Comparison of ENCODE assay signal across 8 cellular contexts in the genomic region with DNA sequence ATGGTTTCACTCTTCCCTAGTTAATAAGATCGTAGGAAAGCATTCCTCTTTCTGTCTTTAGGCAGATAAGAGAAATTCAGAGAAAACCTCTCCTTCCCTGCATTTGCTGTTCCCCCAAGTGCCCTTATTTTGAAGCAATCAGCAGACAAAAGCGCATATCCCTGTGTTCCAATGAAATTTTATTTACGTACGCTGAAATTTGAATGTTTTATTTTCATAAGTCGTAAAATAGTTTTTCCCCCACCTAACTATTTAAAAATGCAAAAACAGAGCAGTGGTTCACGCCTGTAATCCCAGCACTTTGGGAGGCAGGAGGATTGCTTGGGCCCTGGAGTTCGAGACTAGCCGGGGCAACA. TPM values are rescaled to one million over a fixed set of nuclear protein-coding genes. Genes with fewer than 3 reads are reported as not detected.
DNase-seq lines count a peak whose midpoint lies in the region; ATAC-seq, FAIRE-seq and TF ChIP-seq lines count a peak whose summit lies in the region.

No MANE protein-coding gene starts in this region.

- H2AFZ ChIP-seq in PC-9 = peak overlapping the region; percentile 53; the same call in 1 of the 2 replicates

- POLR2A ChIA-PET in Caco-2 (lab: Charles Lee) = interaction anchor here (0.6 to 1.5 kb wide), 6 partner anchors 15 to 749 kb away, joined by 3 to 14 read pairs (median 5); a partner anchor contains a TSS
- POLR2A ChIA-PET in PC-9 (lab: Charles Lee; ENCODE audit: unreplicated experiment) = interaction anchor here (0.5 to 1.2 kb wide), 3 partner anchors 16 to 105 kb away, joined by 3 to 7 read pairs (median 6); no protein-coding TSS in a partner anchor

- no peaks in the 10 kb centered on the region for H3K36me3 ChIP-seq in Caco-2 (ENCODE audit: control insufficient read depth, insufficient read depth, low read length)
- H3K36me3 ChIP-seq in PC-9 (ENCODE audit: low read depth) = no peaks in the 10 kb centered on the region
- peaks cover 0 to 4% (median 0%) of the 10 kb centered on the region in 3 donors for H3K36me3 ChIP-seq in pancreas

- peak overlapping the region; percentile 87 for H3K4me3 Mint-ChIP-seq in Caco-2 (ENCODE audit: unreplicated experiment)

- peaks cover 36% of the 10 kb centered on the region; the same call in 1 of the 2 replicates for H3F3A ChIP-seq in PC-9 (ENCODE audit: insufficient read depth, low read depth)

- peaks cover 21% of the 10 kb centered on the region for H3K79me2 ChIP-seq in PC-9 (ENCODE audit: low read depth)

- H3K4me3 ChIP-seq in Caco-2 (ENCODE audit: low read depth, low read length) (peak overlapping the region; percentile 29), PC-9 (peak overlapping the region; percentile 48; the same call in 1 of the 2 replicates), epithelial cell of esophagus (ENCODE audit: low read length) (peak overlapping the region; percentile 95), pancreas (peak overlapping the region in 3 of 4 donors; percentile 60 to 86 (median 61))

- no peaks in the 10 kb centered on the region for H4K20me1 ChIP-seq in PC-9 (ENCODE audit: insufficient read depth)

- H3K9me3 Mint-ChIP-seq in Caco-2 (ENCODE audit: unreplicated experiment) = no peaks in the 10 kb centered on the region

- H3K4me1 ChIP-seq in Caco-2 (peaks cover 10% of the 10 kb centered on the region; the same call in 1 of the 2 replicates), PC-9 (replicated peaks; ENCODE audit: insufficient read depth) (peaks cover 23% of the 10 kb centered on the region), pancreas (peaks cover 5 to 14% (median 7%) of the 10 kb centered on the region in 3 donors)

- H3K27ac ChIP-seq in PC-9 (no peak overlapping the region), pancreas (peak overlapping the region in 3 of 4 donors; percentile 50 to 85 (median 76))

- DNase-seq in Caco-2 = no peak
- no peak for DNase-seq in PC-9
- no peak for DNase-seq in epithelial cell of esophagus (ENCODE audit: low read depth)
- no peak for DNase-seq in pancreas
- DNase-seq in NAMALWA (ENCODE audit: low spot score) = no peak
- DNase-seq in NCI-H526 treated with DMSO at 0.1 percent for 48 hours (lab: John Stamatoyannopoulos, UW) = no peak
- no peak for DNase-seq in ureter (ENCODE audit: low spot score)
- no peak for DNase-seq in activated CD4-positive, CD25-positive, alpha-beta regulatory T cell (lab: John Stamatoyannopoulos, UW)

- CTCF ChIA-PET in Caco-2 (lab: Charles Lee) = interaction anchor here (0.6 to 1.4 kb wide), 2 partner anchors 16 to 57 kb away, joined by 3 to 5 read pairs; no protein-coding TSS in a partner anchor
- CTCF ChIA-PET in PC-9 (lab: Charles Lee) = no interaction called here

- H3K27me3 Mint-ChIP-seq in Caco-2 (ENCODE audit: insufficient read depth, unreplicated experiment) = no peaks in the 10 kb centered on the region

- no peaks in the 10 kb centered on the region for H3K4me1 Mint-ChIP-seq in Caco-2 (ENCODE audit: low read depth, unreplicated experiment)

- H3K27ac Mint-ChIP-seq in Caco-2 (ENCODE audit: unreplicated experiment) = peak overlapping the region; percentile 87

- peaks cover 20% of the 10 kb centered on the region for H3K36me3 Mint-ChIP-seq in Caco-2 (ENCODE audit: insufficient read depth, unreplicated experiment)

- no peak for FAIRE-seq in pancreas (lab: Jason Lieb, UNC)

- no peaks in the 10 kb centered on the region for H3K27me3 ChIP-seq in Caco-2 (replicated peaks; ENCODE audit: control insufficient read depth, insufficient read depth, low read length)
- H3K27me3 ChIP-seq in PC-9 (ENCODE audit: insufficient read depth, low read depth) = no peaks in the 10 kb centered on the region
- H3K27me3 ChIP-seq in pancreas = no peaks in the 10 kb centered on the region

- peak overlapping the region; percentile 64 for H3K4me2 ChIP-seq in PC-9

- peaks cover 5% of the 10 kb centered on the region; the same call in 1 of the 2 replicates for H3K9me3 ChIP-seq in Caco-2
- no peaks in the 10 kb centered on the region for H3K9me3 ChIP-seq in PC-9 (ENCODE audit: insufficient read depth, low read depth)
- no peaks in the 10 kb centered on the region for H3K9me3 ChIP-seq in pancreas

- TF ChIP-seq CTCF in Caco-2 (IDR thresholded peaks at IDR 0.05; ENCODE audit: insufficient read depth in 1 of 2, low read depth in 1 of 2, low read length in 1 of 2, severe bottlenecking in 1 of 2, unreplicated experiment in 1 of 2) (no peak), PC-9 (conservative IDR thresholded peaks at IDR 0.05) (no peak), epithelial cell of esophagus (IDR thresholded peaks at IDR 0.05; ENCODE audit: insufficient read depth, low read depth, low read length, missing control alignments) (no peak), pancreas (IDR thresholded peaks at IDR 0.05) (no peak)

- no peaks in the 10 kb centered on the region for H3K9me2 ChIP-seq in PC-9 (ENCODE audit: insufficient read depth)

- 89 to 92% methylated on average over 8 of the region's 8 CpGs for WGBS in pancreas, 2 donors

- no TSS peak for BruUV-seq in Caco-2 (replicated peaks; lab: Mats Ljungman, UMichigan)
- TSS peak; percentile 69 for BruUV-seq in PC-9 (replicated peaks; lab: Mats Ljungman, UMichigan)

- no peak for ATAC-seq in pancreas

- intact Hi-C loops in Caco-2 (cut with micrococcal nuclease; ENCODE audit: unreplicated experiment) = loop anchor here (2.0 kb wide), 1 partner anchor 16 kb away; no protein-coding TSS in a partner anchor
- intact Hi-C loops in PC-9 (cut with micrococcal nuclease; ENCODE audit: unreplicated experiment) = loop anchor here (1.0 kb wide), 1 partner anchor 16 kb away; no protein-coding TSS in a partner anchor
- intact Hi-C loops in pancreas (cut with DNase I) = no loop called here

RNA-seq across cellular contexts. Expression of a gene that starts 17.2 kb away (rescaled TPM):
- total RNA-seq in Caco-2 (2022) (23.3 and 25.7 TPM in 2 replicates), PC-9 (2021) (30.1 and 33.8 TPM in 2 replicates), pancreas (10 to 100 TPM; 14.4 to 21.4 (median 16.1) TPM), ureter (50.7 TPM)
- polyA plus RNA-seq in pancreas = 10 to 100 TPM; 21.6 to 35.1 TPM

RNA-seq across cellular contexts. Expression of a gene that starts 27.2 kb away (rescaled TPM):
- total RNA-seq in Caco-2 (2022) = 107 and 113 TPM in 2 replicates
- 99.4 and 121 TPM in 2 replicates for total RNA-seq in PC-9 (2021)
- 10 to 100 TPM; 18.9 to 37.8 (median 29.0) TPM for total RNA-seq in pancreas
- 10 to 100 TPM; 91.2 to 99.0 TPM for polyA plus RNA-seq in pancreas
- total RNA-seq in ureter = 78.2 TPM

RNA-seq across cellular contexts. Expression of a gene that starts 48.2 kb away (rescaled TPM):
- 4.0 and 5.7 TPM in 2 replicates for total RNA-seq in Caco-2 (2022)
- total RNA-seq in PC-9 (2021) = 15.2 and 15.8 TPM in 2 replicates
- total RNA-seq in pancreas = 1 to 10 TPM; 1.9 to 9.3 (median 3.4) TPM
- 1 to 10 TPM; 3.9 to 5.5 TPM for polyA plus RNA-seq in pancreas
- 8.1 TPM for total RNA-seq in ureter

Comparison
In these comparisons a context has a peak if more than half of its experiments do, and no peak if none do; other contexts are left out.
1. H3K4me3 ChIP-seq: peak in every context shown above with its lines; median percentile 95 in epithelial cell of esophagus; 61 in pancreas; 48 in PC-9; 29 in Caco-2.
2. intact Hi-C loops: an anchor here in Caco-2 (2.0 kb wide) and PC-9 (1.0 kb wide); none called in pancreas.